28 cellular contexts compared by ENCODE assay signal in genomic region chr5:153707626-153708025, GRCh38.
"Had no signal": no experiment of that assay in that cellular context is flagged by ENCODE, and none has a peak within 500 bp of the region (broad histone marks: within the 10 kb centered on the region; RNA-seq: fewer than 3 reads in every experiment).

No MANE protein-coding gene starts in this region.

- H3K9me3 Mint-ChIP-seq: type B pancreatic cell had no signal

- H3K27me3 ChIP-seq: stomach, suprapubic skin, testis, thyroid gland, tibial artery, tibial nerve, transverse colon, upper lobe of left lung, upper lobe of right lung, uterus, vagina had no signal

- H3K36me3 Mint-ChIP-seq: stimulated activated effector memory CD8-positive, alpha-beta T cell treated with anti-CD3 and anti-CD28 coated beads, Interleukin-12 subunit alpha, Interleukin-12 subunit beta, amount 100 ng/mL, for 72 hours; stimulated activated memory B cell treated with anti-CD40 and anti-IgM and Interleukin-4, amounts not matched to agents 10 μg/mL and 1 μg/mL and 100 μg/mL, for 72 hours; stimulated activated naive B cell treated with anti-CD40 and anti-IgM and Interleukin-4, amounts not matched to agents 10 μg/mL and 1 μg/mL and 100 μg/mL, for 72 hours; type B pancreatic cell had no signal

- H3K4me3 Mint-ChIP-seq: stimulated activated effector memory CD8-positive, alpha-beta T cell treated with anti-CD3 and anti-CD28 coated beads, Interleukin-12 subunit alpha, Interleukin-12 subunit beta, amount 100 ng/mL, for 72 hours; stimulated activated memory B cell treated with anti-CD40 and anti-IgM and Interleukin-4, amounts not matched to agents 10 μg/mL and 1 μg/mL and 100 μg/mL, for 72 hours; stimulated activated naive B cell treated with anti-CD40 and anti-IgM and Interleukin-4, amounts not matched to agents 10 μg/mL and 1 μg/mL and 100 μg/mL, for 72 hours; stimulated activated naive CD8-positive, alpha-beta T cell treated with anti-CD3 and anti-CD28 coated beads, Interleukin-15, amount 100 ng/mL, for 72 hours; stimulated activated naive CD8-positive, alpha-beta T cell treated with anti-CD3 and anti-CD28 coated beads, Interleukin-15, Interleukin-2, amounts not matched to agents 100 ng/mL and 50 ng/mL, for 24 hours; type B pancreatic cell had no signal

- H3K4me1 ChIP-seq: stomach, suprapubic skin, testis, thyroid gland, tibial artery, tibial nerve, transverse colon, upper lobe of left lung, upper lobe of right lung, uterus, vagina had no signal

- H3K4me1 Mint-ChIP-seq: stimulated activated effector memory CD8-positive, alpha-beta T cell treated with anti-CD3 and anti-CD28 coated beads, Interleukin-12 subunit alpha, Interleukin-12 subunit beta, amount 100 ng/mL, for 72 hours; stimulated activated memory B cell treated with anti-CD40 and anti-IgM and Interleukin-4, amounts not matched to agents 10 μg/mL and 1 μg/mL and 100 μg/mL, for 72 hours; stimulated activated naive B cell treated with anti-CD40 and anti-IgM and Interleukin-4, amounts not matched to agents 10 μg/mL and 1 μg/mL and 100 μg/mL, for 72 hours; stimulated activated naive CD8-positive, alpha-beta T cell treated with anti-CD3 and anti-CD28 coated beads, Interleukin-15, amount 100 ng/mL, for 72 hours had no signal

- H3K36me3 ChIP-seq: stomach, suprapubic skin, thoracic aorta, thyroid gland, tibial artery, tibial nerve, transverse colon, upper lobe of left lung, upper lobe of right lung, uterus, vagina had no signal

- H3K27ac ChIP-seq: stomach, suprapubic skin, testis, thoracic aorta, thyroid gland, tibial artery, tibial nerve, transverse colon, upper lobe of left lung, upper lobe of right lung, uterus, vagina had no signal

- FAIRE-seq: urothelium cell line had no signal

- DNase-seq: stimulated activated CD4-positive, alpha-beta T cell treated with anti-CD3 and anti-CD28 coated beads, Interleukin-2, amount 100 ng/mL, for 48 hours; stimulated activated CD4-positive, alpha-beta T cell treated with anti-CD3 and anti-CD28 coated beads, Interleukin-4, amount 100 ng/mL, for 1 hour; stimulated activated CD4-positive, alpha-beta T cell treated with anti-CD3 and anti-CD28 coated beads, Interleukin-4, amount 100 ng/mL, for 24 hours; stimulated activated CD4-positive, alpha-beta T cell treated with anti-CD3 and anti-CD28 coated beads, Interleukin-4, amount 100 ng/mL, for 4 hours; stimulated activated CD8-positive, alpha-beta memory T cell treated with anti-CD3 and anti-CD28 coated beads, Interleukin-4, amount 100 ng/mL, for 48 hours; stimulated activated naive B cell treated with anti-CD40 and anti-IgM and Interleukin-4, amounts not matched to agents 10 μg/mL and 1 μg/mL and 100 μg/mL, for 72 hours; stimulated activated naive CD4-positive, alpha-beta T cell; stimulated activated naive CD4-positive, alpha-beta T cell treated with Interleukin-2 at 50 U/mL for 16 hours; stimulated activated naive CD8-positive, alpha-beta T cell treated with anti-CD3 and anti-CD28 coated beads, Interleukin-15, amount 100 ng/mL, for 72 hours; stimulated activated naive CD8-positive, alpha-beta T cell treated with anti-CD3 and anti-CD28 coated beads, Interleukin-15, Interleukin-2, amounts not matched to agents 100 U/mL and 50 U/mL, for 24 hours; stomach; testis; thyroid gland; tibial artery; transverse colon; trophoblast cell; upper lobe of left lung; upper lobe of right lung; uterus had no signal

- ATAC-seq: stimulated activated effector memory CD8-positive, alpha-beta T cell treated with anti-CD3 and anti-CD28 coated beads, Interleukin-12 subunit alpha, Interleukin-12 subunit beta, amount 100 ng/mL, for 72 hours; stimulated activated memory B cell treated with anti-CD40 and anti-IgM and Interleukin-4, amounts not matched to agents 10 μg/mL and 1 μg/mL and 100 μg/mL, for 72 hours; stimulated activated naive B cell treated with anti-CD40 and anti-IgM and Interleukin-4, amounts not matched to agents 10 μg/mL and 1 μg/mL and 100 μg/mL, for 72 hours; stimulated activated naive CD8-positive, alpha-beta T cell treated with anti-CD3 and anti-CD28 coated beads, Interleukin-15, amount 100 ng/mL, for 72 hours; stimulated activated naive CD8-positive, alpha-beta T cell treated with anti-CD3 and anti-CD28 coated beads, Interleukin-15, Interleukin-2, amounts not matched to agents 100 U/mL and 50 U/mL, for 24 hours; upper lobe of right lung had no signal

- H3K4me3 ChIP-seq: stomach, suprapubic skin, testis, thoracic aorta, thyroid gland, tibial artery, tibial nerve, transverse colon, upper lobe of left lung, upper lobe of right lung, uterus, vagina had no signal

- H3K27me3 Mint-ChIP-seq: stimulated activated memory B cell treated with anti-CD40 and anti-IgM and Interleukin-4, amounts not matched to agents 10 μg/mL and 1 μg/mL and 100 μg/mL, for 72 hours; stimulated activated naive B cell treated with anti-CD40 and anti-IgM and Interleukin-4, amounts not matched to agents 10 μg/mL and 1 μg/mL and 100 μg/mL, for 72 hours; stimulated activated naive CD8-positive, alpha-beta T cell treated with anti-CD3 and anti-CD28 coated beads, Interleukin-15, amount 100 ng/mL, for 72 hours; stimulated activated naive CD8-positive, alpha-beta T cell treated with anti-CD3 and anti-CD28 coated beads, Interleukin-15, Interleukin-2, amounts not matched to agents 100 ng/mL and 50 ng/mL, for 24 hours; type B pancreatic cell had no signal

- H3K27ac Mint-ChIP-seq: stimulated activated effector memory CD8-positive, alpha-beta T cell treated with anti-CD3 and anti-CD28 coated beads, Interleukin-12 subunit alpha, Interleukin-12 subunit beta, amount 100 ng/mL, for 72 hours; stimulated activated memory B cell treated with anti-CD40 and anti-IgM and Interleukin-4, amounts not matched to agents 10 μg/mL and 1 μg/mL and 100 μg/mL, for 72 hours; stimulated activated naive B cell treated with anti-CD40 and anti-IgM and Interleukin-4, amounts not matched to agents 10 μg/mL and 1 μg/mL and 100 μg/mL, for 72 hours; stimulated activated naive CD8-positive, alpha-beta T cell treated with anti-CD3 and anti-CD28 coated beads, Interleukin-15, Interleukin-2, amounts not matched to agents 100 ng/mL and 50 ng/mL, for 24 hours; type B pancreatic cell had no signal

- H3K9me3 ChIP-seq: stomach, suprapubic skin, testis, thoracic aorta, thyroid gland, tibial artery, tibial nerve, transverse colon, upper lobe of left lung, upper lobe of right lung, uterus, vagina had no signal
